Comparison of ENCODE assay signal across 1 cellular context in the genomic region with DNA sequence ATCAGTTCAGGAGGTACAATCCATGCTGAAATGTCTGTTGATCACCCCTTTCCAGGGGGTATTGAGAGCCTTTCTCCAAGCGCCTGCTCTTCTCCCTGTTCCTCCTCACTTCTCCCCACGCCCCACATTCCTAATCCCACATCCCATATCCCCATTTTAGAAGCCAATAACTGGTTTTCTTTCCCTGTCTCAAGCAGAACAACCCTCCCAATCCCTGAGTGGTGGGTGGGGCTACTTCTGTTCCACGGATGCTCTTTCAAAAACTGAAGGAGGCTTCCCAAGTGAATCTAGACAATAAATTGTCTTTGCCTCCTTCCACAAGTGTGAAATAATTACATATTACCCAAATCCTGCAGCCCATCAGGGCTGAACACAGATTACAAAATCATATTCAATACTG.
TF ChIP-seq lines count a peak whose summit lies in the region.

No MANE protein-coding gene starts in this region.

TF ChIP-seq in HCT116, 20 proteins besides CTCF, POLR2A, EP300 and RAD21 (continued from another document):
- TF ChIP-seq SRF (IDR thresholded peaks at IDR 0.05; ENCODE audit: low read depth) (no peak), ZNF274 (IDR thresholded peaks at IDR 0.05; ENCODE audit: low read depth, low read length) (no peak), JUND (IDR thresholded peaks at IDR 0.05) (no peak), YY1 (IDR thresholded peaks at IDR 0.05; ENCODE audit: extremely low read depth, insufficient replicate concordance, low read depth, low read length) (no peak), EZH2 (IDR thresholded peaks at IDR 0.05) (no peak), EZH2phosphoT487 (IDR thresholded peaks at IDR 0.05; ENCODE audit: borderline replicate concordance) (no peak), FOSL1 (IDR thresholded peaks at IDR 0.05; ENCODE audit: low read depth) (no peak), SP1 (IDR thresholded peaks at IDR 0.05; ENCODE audit: low read depth) (no peak), TCF7L2 (IDR thresholded peaks at IDR 0.05; ENCODE audit: borderline replicate concordance, extremely low read depth, insufficient read depth, insufficient read length) (no peak)
- TF ChIP-seq, protein P1, sequence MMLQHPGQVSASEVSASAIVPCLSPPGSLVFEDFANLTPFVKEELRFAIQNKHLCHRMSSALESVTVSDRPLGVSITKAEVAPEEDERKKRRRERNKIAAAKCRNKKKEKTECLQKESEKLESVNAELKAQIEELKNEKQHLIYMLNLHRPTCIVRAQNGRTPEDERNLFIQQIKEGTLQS (IDR thresholded peaks at IDR 0.05) = no peak
- TF ChIP-seq, protein P2, sequence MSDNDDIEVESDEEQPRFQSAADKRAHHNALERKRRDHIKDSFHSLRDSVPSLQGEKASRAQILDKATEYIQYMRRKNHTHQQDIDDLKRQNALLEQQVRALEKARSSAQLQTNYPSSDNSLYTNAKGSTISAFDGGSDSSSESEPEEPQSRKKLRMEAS (IDR thresholded peaks at IDR 0.05) = no peak
- TF ChIP-seq, protein P3, sequence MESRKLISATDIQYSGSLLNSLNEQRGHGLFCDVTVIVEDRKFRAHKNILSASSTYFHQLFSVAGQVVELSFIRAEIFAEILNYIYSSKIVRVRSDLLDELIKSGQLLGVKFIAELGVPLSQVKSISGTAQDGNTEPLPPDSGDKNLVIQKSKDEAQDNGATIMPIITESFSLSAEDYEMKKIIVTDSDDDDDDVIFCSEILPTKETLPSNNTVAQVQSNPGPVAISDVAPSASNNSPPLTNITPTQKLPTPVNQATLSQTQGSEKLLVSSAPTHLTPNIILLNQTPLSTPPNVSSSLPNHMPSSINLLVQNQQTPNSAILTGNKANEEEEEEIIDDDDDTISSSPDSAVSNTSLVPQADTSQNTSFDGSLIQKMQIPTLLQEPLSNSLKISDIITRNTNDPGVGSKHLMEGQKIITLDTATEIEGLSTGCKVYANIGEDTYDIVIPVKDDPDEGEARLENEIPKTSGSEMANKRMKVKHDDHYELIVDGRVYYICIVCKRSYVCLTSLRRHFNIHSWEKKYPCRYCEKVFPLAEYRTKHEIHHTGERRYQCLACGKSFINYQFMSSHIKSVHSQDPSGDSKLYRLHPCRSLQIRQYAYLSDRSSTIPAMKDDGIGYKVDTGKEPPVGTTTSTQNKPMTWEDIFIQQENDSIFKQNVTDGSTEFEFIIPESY (IDR thresholded peaks at IDR 0.05; ENCODE audit: extremely low read depth, insufficient replicate concordance, low read length) = no peak
